8 cellular contexts compared by ENCODE assay signal in the genomic region with DNA sequence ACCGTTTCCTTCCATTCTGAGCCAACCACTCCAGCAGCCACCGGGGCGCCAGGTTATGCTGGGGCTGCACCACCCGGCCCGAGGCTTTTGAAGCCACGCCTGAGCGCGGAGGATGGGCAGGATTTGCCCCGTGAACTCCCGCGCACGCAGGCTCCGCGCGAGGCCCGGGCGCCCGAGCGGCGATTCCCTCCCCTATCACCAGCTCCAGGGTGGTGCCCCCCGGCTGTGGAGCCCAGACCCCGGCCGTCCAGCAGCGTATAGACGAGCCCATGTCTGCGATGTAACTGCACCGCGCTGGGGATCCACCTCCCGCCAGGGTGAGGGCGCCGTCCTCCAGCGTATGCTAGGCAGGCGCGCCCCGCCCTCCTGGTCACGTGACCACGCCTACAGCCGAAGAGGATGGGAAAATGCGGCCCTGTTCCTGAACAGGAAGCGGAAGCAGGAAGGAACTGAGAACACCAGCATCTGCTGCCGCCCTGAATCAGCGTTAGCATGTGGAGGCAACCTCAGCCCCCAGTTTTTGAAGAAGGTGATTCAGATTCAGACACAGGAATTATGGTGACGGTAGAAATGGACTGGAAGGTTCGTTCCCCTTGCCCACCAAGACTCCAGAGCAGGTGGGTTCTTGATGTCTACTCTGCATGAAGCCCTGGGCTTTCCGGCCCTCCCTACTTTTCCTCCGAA. TPM values are rescaled to one million over a fixed set of nuclear protein-coding genes. Genes with fewer than 3 reads are reported as not detected.
DNase-seq lines count a peak whose midpoint lies in the region; ATAC-seq lines count a peak whose summit lies in the region.

No MANE protein-coding gene starts in this region.

- H3K27ac Mint-ChIP-seq in activated CD4-positive, alpha-beta T cell treated with anti-CD3 and anti-CD28 coated beads for 36 hours = peak overlapping the region; percentile 97

- intact Hi-C loops in activated CD4-positive, alpha-beta T cell treated with anti-CD3 and anti-CD28 coated beads for 36 hours (cut with DNase I, micrococcal nuclease) = loop anchor here (1.0 to 5.0 kb wide), 10 partner anchors 38 to 343 kb away; a partner anchor contains a TSS
- intact Hi-C loops in left colon (cut with DNase I, micrococcal nuclease) = no loop called here

- DNase-seq in AG20443 (ENCODE audit: low spot score) (peak; percentile 96), NCI-H446 treated with DMSO at 0.1 percent for 48 hours (lab: John Stamatoyannopoulos, UW) (peak; percentile 64), left colon (peak; percentile 96 to 98)
- peak; percentile 98 for DNase-seq in activated CD4-positive, alpha-beta T cell treated with anti-CD3 and anti-CD28 coated beads for 36 hours
- peak; percentile 97 for DNase-seq in stimulated activated CD4-positive, alpha-beta T cell treated with anti-CD3 and anti-CD28 coated beads, Interleukin-1b, Interleukin-23, amount 100 ng/mL, for 48 hours

- CTCF ChIA-PET in activated CD4-positive, alpha-beta T cell treated with anti-CD3 and anti-CD28 coated beads for 36 hours (lab: Charles Lee) = no interaction called here

- H3K9me3 Mint-ChIP-seq in activated CD4-positive, alpha-beta T cell treated with anti-CD3 and anti-CD28 coated beads for 36 hours (ENCODE audit: low read depth) = no peaks in the 10 kb centered on the region

- H3K36me3 Mint-ChIP-seq in activated CD4-positive, alpha-beta T cell treated with anti-CD3 and anti-CD28 coated beads for 36 hours (ENCODE audit: low read depth) = peaks cover 43% of the 10 kb centered on the region

- ATAC-seq in GM19025 (IDR thresholded peaks at IDR 0.05; ENCODE audit: low read depth, unreplicated experiment) = peak; percentile 92
- ATAC-seq in HG03280 (IDR thresholded peaks at IDR 0.05; ENCODE audit: unreplicated experiment) = peak; percentile 85
- peak; percentile 84 for ATAC-seq in activated CD4-positive, alpha-beta T cell treated with anti-CD3 and anti-CD28 coated beads for 36 hours
- peak; percentile 97 for ATAC-seq in left colon

- peak overlapping the region; percentile 82 for H3K4me3 Mint-ChIP-seq in activated CD4-positive, alpha-beta T cell treated with anti-CD3 and anti-CD28 coated beads for 36 hours

- no peaks in the 10 kb centered on the region for H3K27me3 Mint-ChIP-seq in activated CD4-positive, alpha-beta T cell treated with anti-CD3 and anti-CD28 coated beads for 36 hours

- POLR2A ChIA-PET in activated CD4-positive, alpha-beta T cell treated with anti-CD3 and anti-CD28 coated beads for 36 hours (lab: Charles Lee) = no interaction called here

- H3K4me1 Mint-ChIP-seq in activated CD4-positive, alpha-beta T cell treated with anti-CD3 and anti-CD28 coated beads for 36 hours = peaks cover 47% of the 10 kb centered on the region

- peak overlapping the region; percentile 69 for H3K27ac ChIP-seq in cingulate gyrus (ENCODE audit: low read depth, low read length)

RNA-seq across cellular contexts. Expression of a gene that starts 46.0 kb away (rescaled TPM):
- 10 to 100 TPM; 54.8 to 61.7 TPM for total RNA-seq in activated CD4-positive, alpha-beta T cell treated with anti-CD3 and anti-CD28 coated beads for 36 hours
- 10 to 100 TPM; 67.8 to 69.6 TPM for total RNA-seq in left colon

Comparison
In these comparisons a context has a peak if more than half of its experiments do, and no peak if none do; other contexts are left out.
1. Peak in every context shown above with its lines: DNase-seq, ATAC-seq and H3K27ac ChIP-seq.
2. intact Hi-C loops: an anchor here in activated CD4-positive, alpha-beta T cell treated with anti-CD3 and anti-CD28 coated beads for 36 hours (1.0 to 5.0 kb wide); none called in left colon.